Comparison of ENCODE assay signal across 20 cellular contexts in genomic region chr3:37641556-37641955, GRCh38.
"Had no signal": no experiment of that assay in that cellular context is flagged by ENCODE, and none has a peak within 500 bp of the region (broad histone marks: within the 10 kb centered on the region; RNA-seq: fewer than 3 reads in every experiment).

No MANE protein-coding gene starts in this region.

- H3K27ac ChIP-seq: esophagus muscularis mucosa, foreskin keratinocyte, heart left ventricle, hepatocyte, left ventricle myocardium inferior, lower lobe of right lung had no signal

- H3K4me1 ChIP-seq: foreskin keratinocyte, lower lobe of right lung had no signal

- H3K27me3 ChIP-seq: esophagus muscularis mucosa, heart left ventricle, hepatocyte had no signal

- H3K4me3 ChIP-seq: esophagus muscularis mucosa, heart left ventricle, hepatocyte, left ventricle myocardium inferior, lower lobe of right lung, mucosa of descending colon had no signal

- DNase-seq: cortex of kidney; effector CD8-positive, alpha-beta T cell; effector memory CD8-positive, alpha-beta T cell; endodermal cell; foreskin keratinocyte; heart left ventricle; hypothalamus; immature natural killer cell; islet precursor cell; kidney; kidney glomerular epithelial cell; left colon; left ventricle myocardium inferior; lower lobe of right lung; mesenchymal stem cell; mucosa of descending colon had no signal

- H3K9me3 ChIP-seq: esophagus muscularis mucosa, heart left ventricle, left ventricle myocardium inferior, lower lobe of right lung, mucosa of descending colon had no signal

- H3K27ac Mint-ChIP-seq: dendritic cell treated with granulocyte-macrophage colony-stimulating factor and Interleukin-4, amounts not matched to agents 40 ng/mL and 50 ng/mL, for 4 days; effector memory CD8-positive, alpha-beta T cell; endodermal cell; immature natural killer cell; mesothelial cell of epicardium had no signal

- H3K9me3 Mint-ChIP-seq: dendritic cell treated with granulocyte-macrophage colony-stimulating factor and Interleukin-4, amounts not matched to agents 40 ng/mL and 50 ng/mL, for 4 days; endodermal cell; mesothelial cell of epicardium had no signal

- H3K4me1 Mint-ChIP-seq: endodermal cell, immature natural killer cell had no signal

- H3K36me3 Mint-ChIP-seq: immature natural killer cell, mesothelial cell of epicardium had no signal

- ATAC-seq: effector memory CD8-positive, alpha-beta T cell; foreskin keratinocyte; left colon; mucosa of descending colon had no signal

- H3K27me3 Mint-ChIP-seq: dendritic cell treated with granulocyte-macrophage colony-stimulating factor and Interleukin-4, amounts not matched to agents 40 ng/mL and 50 ng/mL, for 4 days had no signal

- H3K36me3 ChIP-seq: esophagus muscularis mucosa, left ventricle myocardium inferior, lower lobe of right lung had no signal

- H3K4me3 Mint-ChIP-seq: dendritic cell treated with granulocyte-macrophage colony-stimulating factor and Interleukin-4, amounts not matched to agents 40 ng/mL and 50 ng/mL, for 4 days; effector memory CD8-positive, alpha-beta T cell; endodermal cell; immature natural killer cell; mesothelial cell of epicardium had no signal
